ENCODE assay signal across 15 cellular contexts in genomic region chr11:9232482-9232881, GRCh38. TPM values are rescaled to one million over a fixed set of nuclear protein-coding genes. Genes with fewer than 3 reads are reported as not detected.
DNase-seq lines count a peak whose midpoint lies in the region; ATAC-seq and TF ChIP-seq lines count a peak whose summit lies in the region.
"Had no signal": no experiment of that assay in that cellular context is flagged by ENCODE, and none has a peak within 500 bp of the region (broad histone marks: within the 10 kb centered on the region; RNA-seq: fewer than 3 reads in every experiment).

No MANE protein-coding gene starts in this region.

- no peaks in the 10 kb centered on the region for H3K27me3 Mint-ChIP-seq in CD8-positive, alpha-beta T cell (ENCODE audit: low read depth)
- H3K27me3 Mint-ChIP-seq in neural progenitor cell (ENCODE audit: insufficient read depth, low read depth) (peaks cover 2% of the 10 kb centered on the region), endodermal cell (ENCODE audit: insufficient read depth) (peaks cover 9% of the 10 kb centered on the region)

- H3K4me3 ChIP-seq in ACC112 (ENCODE audit: low read depth, low read length) (no peak overlapping the region), neural progenitor cell (no peak overlapping the region), SJCRH30 (no peak overlapping the region), smooth muscle cell (no peak overlapping the region), endodermal cell (ENCODE audit: low read length) (no peak overlapping the region)
- H3K4me3 ChIP-seq in CD8-positive, alpha-beta T cell (ENCODE audit: low read depth, low read length), result no peak overlapping the region

- H3K4me2 ChIP-seq in neural progenitor cell (peak overlapping the region; percentile 39), smooth muscle cell (no peak overlapping the region)

- H3K4me1 ChIP-seq in ACC112 (ENCODE audit: control insufficient read depth, insufficient read depth, low read length, unreplicated experiment), result peaks cover 24% of the 10 kb centered on the region
- peaks cover 22% of the 10 kb centered on the region for H3K4me1 ChIP-seq in CD8-positive, alpha-beta T cell (ENCODE audit: insufficient read depth, low read length)
- H3K4me1 ChIP-seq in neural progenitor cell, result peaks cover 46% of the 10 kb centered on the region
- no peaks in the 10 kb centered on the region; the same call in 1 of the 2 replicates for H3K4me1 ChIP-seq in SJCRH30
- H3K4me1 ChIP-seq in smooth muscle cell (ENCODE audit: low read depth), result peaks cover 19% of the 10 kb centered on the region
- H3K4me1 ChIP-seq in endodermal cell (ENCODE audit: control insufficient read depth, insufficient read depth, low read length), result peaks cover 9% of the 10 kb centered on the region

- H3F3A ChIP-seq in neural progenitor cell (ENCODE audit: low read depth) (peaks cover 54% of the 10 kb centered on the region), smooth muscle cell (ENCODE audit: low read depth) (peaks cover 5% of the 10 kb centered on the region)

- POLR2A ChIA-PET in CD8-positive, alpha-beta T cell (lab: Charles Lee), result interaction anchor here (1.6 to 2.0 kb wide), 2 partner anchors 9 to 29 kb away, joined by 3 to 6 read pairs; no protein-coding TSS in a partner anchor

- H3K27ac Mint-ChIP-seq in CD8-positive, alpha-beta T cell, result peak overlapping the region; percentile 30
- H3K27ac Mint-ChIP-seq in neural progenitor cell (no peak overlapping the region), endodermal cell (no peak overlapping the region)

- CTCF ChIA-PET in CD8-positive, alpha-beta T cell (lab: Charles Lee), result interaction anchor here (0.7 kb wide), 1 partner anchor 10 kb away, joined by 4 read pairs; no protein-coding TSS in a partner anchor

- H3K36me3 ChIP-seq in ACC112 (ENCODE audit: insufficient read depth, low read length), result no peaks in the 10 kb centered on the region
- no peaks in the 10 kb centered on the region for H3K36me3 ChIP-seq in CD8-positive, alpha-beta T cell (ENCODE audit: insufficient read depth, low read length)
- H3K36me3 ChIP-seq in neural progenitor cell, result no peaks in the 10 kb centered on the region
- no peaks in the 10 kb centered on the region for H3K36me3 ChIP-seq in SJCRH30
- H3K36me3 ChIP-seq in smooth muscle cell (ENCODE audit: low read depth), result no peaks in the 10 kb centered on the region
- peaks cover 14% of the 10 kb centered on the region for H3K36me3 ChIP-seq in endodermal cell (ENCODE audit: control insufficient read depth, insufficient read depth, low read length)
- H3K36me3 ChIP-seq: ovary, thoracic aorta had no signal

- H3K27ac ChIP-seq in ACC112 (ENCODE audit: low read depth, low read length) (0 out of 2 replicates have a peak overlapping the region, but pooled peaks have one; percentile 25), caudate nucleus (ENCODE audit: low read depth, low read length) (peak overlapping the region; percentile 98), neural progenitor cell (no peak overlapping the region), SJCRH30 (no peak overlapping the region), smooth muscle cell (ENCODE audit: low read depth) (no peak overlapping the region), endodermal cell (ENCODE audit: low read depth, low read length) (no peak overlapping the region)
- no peak overlapping the region for H3K27ac ChIP-seq in CD8-positive, alpha-beta T cell (ENCODE audit: low read depth, low read length)
- H3K27ac ChIP-seq: ovary had no signal

- no peak overlapping the region for H3K9ac ChIP-seq in neural progenitor cell
- H3K9ac ChIP-seq in smooth muscle cell (ENCODE audit: low read depth), result no peak overlapping the region
- H3K9ac ChIP-seq in endodermal cell (ENCODE audit: extremely low read depth, low read length, poor library complexity, severe bottlenecking), result no peak overlapping the region

- H3K9me3 ChIP-seq in CD8-positive, alpha-beta T cell (ENCODE audit: low read length), result no peaks in the 10 kb centered on the region
- no peaks in the 10 kb centered on the region for H3K9me3 ChIP-seq in neural progenitor cell (ENCODE audit: low read depth)
- H3K9me3 ChIP-seq in SJCRH30 (replicated peaks), result 0 out of 2 replicates have a peak, but pooled peaks cover 7% of the 10 kb centered on the region
- no peaks in the 10 kb centered on the region for H3K9me3 ChIP-seq in smooth muscle cell (replicated peaks; ENCODE audit: low read depth)
- peaks cover 28% of the 10 kb centered on the region for H3K9me3 ChIP-seq in endodermal cell (ENCODE audit: control insufficient read depth, low read length)
- H3K9me3 ChIP-seq: ovary, thoracic aorta had no signal

- DNase-seq in CD8-positive, alpha-beta T cell, result no peak
- DNase-seq in caudate nucleus (lab: John Stamatoyannopoulos, UW), result no peak
- no peak for DNase-seq in neural progenitor cell (ENCODE audit: low spot score)
- DNase-seq in COLO668 (lab: John Stamatoyannopoulos, UW; ENCODE audit: unreplicated experiment), result no peak
- DNase-seq in SJCRH30, result no peak
- no peak for DNase-seq in smooth muscle cell (lab: John Stamatoyannopoulos, UW; ENCODE audit: unreplicated experiment)
- DNase-seq in endodermal cell, result no peak
- DNase-seq: activated CD4-positive, alpha-beta T cell treated with anti-CD3 and anti-CD28 coated beads for 4 hours; mammary epithelial cell; NCI-H1436 treated with DMSO at 0.1 percent for 48 hours; NCI-H526; ovary had no signal

- no peaks in the 10 kb centered on the region for H3K27me3 ChIP-seq in ACC112 (ENCODE audit: insufficient read depth, low read length)
- H3K27me3 ChIP-seq in CD8-positive, alpha-beta T cell (ENCODE audit: insufficient read depth, low read length), result no peaks in the 10 kb centered on the region
- no peaks in the 10 kb centered on the region for H3K27me3 ChIP-seq in neural progenitor cell
- no peaks in the 10 kb centered on the region for H3K27me3 ChIP-seq in SJCRH30
- no peaks in the 10 kb centered on the region for H3K27me3 ChIP-seq in smooth muscle cell (ENCODE audit: low read depth)
- no peaks in the 10 kb centered on the region for H3K27me3 ChIP-seq in endodermal cell (ENCODE audit: control insufficient read depth, insufficient read depth, low read length, poor library complexity, severe bottlenecking)
- H3K27me3 ChIP-seq: ovary had no signal

- no peak for TF ChIP-seq CTCF in CD8-positive, alpha-beta T cell (IDR thresholded peaks at IDR 0.05)
- TF ChIP-seq CTCF in neural progenitor cell (IDR thresholded peaks at IDR 0.05), result no peak
- no peak for TF ChIP-seq CTCF in smooth muscle cell (IDR thresholded peaks at IDR 0.05; ENCODE audit: borderline replicate concordance, insufficient read depth, poor library complexity, severe bottlenecking)
- no peak for TF ChIP-seq CTCF in endodermal cell (conservative IDR thresholded peaks at IDR 0.05)

- peaks cover 3% of the 10 kb centered on the region for H3K36me3 Mint-ChIP-seq in CD8-positive, alpha-beta T cell
- H3K36me3 Mint-ChIP-seq in neural progenitor cell, result peaks cover 22% of the 10 kb centered on the region
- peaks cover 27% of the 10 kb centered on the region for H3K36me3 Mint-ChIP-seq in endodermal cell (ENCODE audit: low read depth)

- intact Hi-C loops in CD8-positive, alpha-beta T cell (cut with DNase I, micrococcal nuclease), result no loop called here

- peaks cover 67% of the 10 kb centered on the region for H3K4me1 Mint-ChIP-seq in CD8-positive, alpha-beta T cell (ENCODE audit: low read depth)
- peaks cover 23% of the 10 kb centered on the region for H3K4me1 Mint-ChIP-seq in neural progenitor cell
- H3K4me1 Mint-ChIP-seq in endodermal cell, result peaks cover 41% of the 10 kb centered on the region

- 81% methylated on average over 3 of the region's 3 CpGs for WGBS in smooth muscle cell (ENCODE audit: low lambda C conversion rate)
- 81 to 89% methylated on average over 2 to 3 of the region's 3 CpGs for WGBS in endodermal cell (ENCODE audit: insufficient coverage in 1 of 2, insufficient read length in 1 of 2), 2 experiments

- peaks cover 91% of the 10 kb centered on the region for H3K79me2 ChIP-seq in ACC112 (ENCODE audit: control insufficient read depth, insufficient read depth, low read length, unreplicated experiment)
- peaks cover 99% of the 10 kb centered on the region for H3K79me2 ChIP-seq in neural progenitor cell (ENCODE audit: low read depth)
- peaks cover 100% of the 10 kb centered on the region for H3K79me2 ChIP-seq in smooth muscle cell (ENCODE audit: low read depth)

- H3K9me3 Mint-ChIP-seq in CD8-positive, alpha-beta T cell, result no peaks in the 10 kb centered on the region
- H3K9me3 Mint-ChIP-seq in neural progenitor cell, result peaks cover 19% of the 10 kb centered on the region
- peaks cover 19% of the 10 kb centered on the region for H3K9me3 Mint-ChIP-seq in endodermal cell
- H3K9me3 Mint-ChIP-seq: HFFc6 had no signal

- H4K20me1 ChIP-seq in neural progenitor cell (ENCODE audit: low read depth) (peaks cover 60% of the 10 kb centered on the region), smooth muscle cell (ENCODE audit: low read depth) (peaks cover 98% of the 10 kb centered on the region)

- no peak overlapping the region for H3K4me3 Mint-ChIP-seq in CD8-positive, alpha-beta T cell
- H3K4me3 Mint-ChIP-seq in neural progenitor cell (no peak overlapping the region), endodermal cell (no peak overlapping the region)

- no peak for ATAC-seq in CD8-positive, alpha-beta T cell

- H2AFZ ChIP-seq in ACC112 (ENCODE audit: low read length, unreplicated experiment), result no peak overlapping the region
- H2AFZ ChIP-seq in neural progenitor cell (replicated peaks), result no peak overlapping the region
- no peak overlapping the region for H2AFZ ChIP-seq in smooth muscle cell (ENCODE audit: low read depth)

RNA-seq across cellular contexts. Expression of gene DENND5A, which starts 32.7 kb away (rescaled TPM):
- 10 to 100 TPM; 78.8 to 81.7 TPM for total RNA-seq in CD8-positive, alpha-beta T cell
- total RNA-seq in neural progenitor cell (ENCODE audit: low replicate concordance), result 134 and 142 TPM in 2 replicates
- total RNA-seq in SJCRH30 (2014; rRNA removed; shearing (Covaris generic)), result 105 and 113 TPM in 2 replicates
- 66.1 and 81.7 TPM in 2 replicates for total RNA-seq in smooth muscle cell
- 40.2 and 42.0 TPM in 2 replicates for polyA plus RNA-seq in smooth muscle cell
- 100 to 1,000 TPM; 119 to 171 TPM for total RNA-seq in endodermal cell
- polyA plus RNA-seq in endodermal cell (2013, experiment 1 of 2), result 97.0 TPM
- polyA plus RNA-seq in endodermal cell (2013, experiment 2 of 2), result 94.8 TPM

Comparison
In these comparisons a context has a peak if more than half of its experiments do, and no peak if none do; other contexts are left out.
1. H3K27ac ChIP-seq: peak in ACC112 (single experiment) and caudate nucleus (single experiment); none in CD8-positive, alpha-beta T cell (single experiment), neural progenitor cell (single experiment), SJCRH30 (single experiment), smooth muscle cell (single experiment) and endodermal cell (single experiment).